Comparison of ENCODE assay signal across 20 cellular contexts in genomic region chr7:99625321-99625720, GRCh38. TPM values are rescaled to one million over a fixed set of nuclear protein-coding genes. Genes with fewer than 3 reads are reported as not detected.
DNase-seq lines count a peak whose midpoint lies in the region; ATAC-seq and TF ChIP-seq lines count a peak whose summit lies in the region.
"Had no signal": no experiment of that assay in that cellular context is flagged by ENCODE, and none has a peak within 500 bp of the region (broad histone marks: within the 10 kb centered on the region; RNA-seq: fewer than 3 reads in every experiment).

No MANE protein-coding gene starts in this region.

- H3K4me3 ChIP-seq in effector memory CD4-positive, alpha-beta T cell (ENCODE audit: insufficient read depth, low read depth, low read length, poor library complexity, severe bottlenecking) = no peak overlapping the region
- no peak overlapping the region for H3K4me3 ChIP-seq in gastrocnemius medialis
- H3K4me3 ChIP-seq: adrenal gland, hepatocyte, lower lobe of right lung had no signal

- no peaks in the 10 kb centered on the region for H3K9me3 Mint-ChIP-seq in stimulated activated naive CD8-positive, alpha-beta T cell treated with anti-CD3 and anti-CD28 coated beads, Interleukin-15, Interleukin-2, amounts not matched to agents 100 ng/mL and 50 ng/mL, for 24 hours

- H3K9me3 ChIP-seq in T-helper 17 cell (ENCODE audit: control insufficient read depth, low read length, poor library complexity, severe bottlenecking) (no peaks in the 10 kb centered on the region), gastrocnemius medialis (no peaks in the 10 kb centered on the region)
- H3K9me3 ChIP-seq in effector memory CD4-positive, alpha-beta T cell (ENCODE audit: control insufficient read depth, low read length) = no peaks in the 10 kb centered on the region
- H3K9me3 ChIP-seq: adrenal gland, Caco-2, lower lobe of right lung had no signal

- no peaks in the 10 kb centered on the region for H3K27me3 ChIP-seq in effector memory CD4-positive, alpha-beta T cell (replicated peaks; ENCODE audit: control insufficient read depth, insufficient read depth, low read length, poor library complexity, severe bottlenecking)
- H3K27me3 ChIP-seq in gastrocnemius medialis = no peaks in the 10 kb centered on the region
- H3K27me3 ChIP-seq: adrenal gland, hepatocyte had no signal

- peaks cover 20% of the 10 kb centered on the region for H3K4me1 ChIP-seq in effector memory CD4-positive, alpha-beta T cell (ENCODE audit: control insufficient read depth, insufficient read depth, low read length, poor library complexity, severe bottlenecking)
- no peaks in the 10 kb centered on the region for H3K4me1 ChIP-seq in gastrocnemius medialis
- H3K4me1 ChIP-seq: adrenal gland, Caco-2, lower lobe of right lung had no signal

- no peak for TF ChIP-seq POLR2A in gastrocnemius medialis (IDR thresholded peaks at IDR 0.05)

- H3K27me3 Mint-ChIP-seq in stimulated activated naive CD8-positive, alpha-beta T cell treated with anti-CD3 and anti-CD28 coated beads, Interleukin-15, Interleukin-2, amounts not matched to agents 100 ng/mL and 50 ng/mL, for 24 hours = no peaks in the 10 kb centered on the region
- H3K27me3 Mint-ChIP-seq in T-helper 17 cell = no peaks in the 10 kb centered on the region

- H3K27ac ChIP-seq in effector memory CD4-positive, alpha-beta T cell (ENCODE audit: insufficient read depth, low read length, poor library complexity, severe bottlenecking) = peak overlapping the region; percentile 67
- H3K27ac ChIP-seq in gastrocnemius medialis = no peak overlapping the region
- H3K27ac ChIP-seq: adrenal gland, hepatocyte, KMS-11, lower lobe of right lung, WERI-Rb-1 had no signal

- H3K4me1 Mint-ChIP-seq in stimulated activated naive CD8-positive, alpha-beta T cell treated with anti-CD3 and anti-CD28 coated beads, Interleukin-15, Interleukin-2, amounts not matched to agents 100 ng/mL and 50 ng/mL, for 24 hours (ENCODE audit: low read depth) = peaks cover 83% of the 10 kb centered on the region
- H3K4me1 Mint-ChIP-seq in T-helper 17 cell = peaks cover 40% of the 10 kb centered on the region

- H3K36me3 ChIP-seq in effector memory CD4-positive, alpha-beta T cell (ENCODE audit: control insufficient read depth, insufficient read depth, low read length) = peaks cover 69% of the 10 kb centered on the region
- peaks cover 0 to 98% of the 10 kb centered on the region in 2 donors for H3K36me3 ChIP-seq in gastrocnemius medialis

- intact Hi-C loops in gastrocnemius medialis (cut with DNase I; ENCODE audit: low total_unique reads) = no loop called here

- H3K27ac Mint-ChIP-seq in stimulated activated naive CD8-positive, alpha-beta T cell treated with anti-CD3 and anti-CD28 coated beads, Interleukin-15, Interleukin-2, amounts not matched to agents 100 ng/mL and 50 ng/mL, for 24 hours = peak overlapping the region; percentile 100
- H3K27ac Mint-ChIP-seq in T-helper 17 cell = peak overlapping the region; percentile 96

- no peak for DNase-seq in stimulated activated naive CD8-positive, alpha-beta T cell treated with anti-CD3 and anti-CD28 coated beads, Interleukin-15, Interleukin-2, amounts not matched to agents 100 U/mL and 50 U/mL, for 24 hours
- no peak for DNase-seq in T-helper 17 cell
- DNase-seq in effector memory CD4-positive, alpha-beta T cell = no peak
- DNase-seq in activated gamma-delta T cell treated with Interleukin-2 at 50 U/mL for 16 hours = no peak
- no peak for DNase-seq in gastrocnemius medialis
- DNase-seq: Caco-2; cortex of kidney; foreskin fibroblast; lower lobe of right lung; NCI-H2029; PC-3; SIG-M5; stimulated activated CD4-positive, alpha-beta T cell treated with anti-CD3 and anti-CD28 coated beads, Interleukin-4, amount 100 ng/mL, for 4 hours; WERI-Rb-1 had no signal

- in situ Hi-C loops in gastrocnemius medialis (cut with MboI; ENCODE audit: low sequenced_read_pairs in 4 of 4) = loop anchor here in 1 of 4 donors (25.0 kb wide), 1 partner anchor 212 kb away; the partner anchor contains the start of gene CYP3A43

- TF ChIP-seq CTCF in gastrocnemius medialis (IDR thresholded peaks at IDR 0.05 in 4 of 5, conservative IDR thresholded peaks at IDR 0.05 in 1 of 5) = no peak

- peak overlapping the region; percentile 96 for H3K4me3 Mint-ChIP-seq in stimulated activated naive CD8-positive, alpha-beta T cell treated with anti-CD3 and anti-CD28 coated beads, Interleukin-15, Interleukin-2, amounts not matched to agents 100 ng/mL and 50 ng/mL, for 24 hours
- H3K4me3 Mint-ChIP-seq in T-helper 17 cell = peak overlapping the region; percentile 94

- H3K36me3 Mint-ChIP-seq in stimulated activated naive CD8-positive, alpha-beta T cell treated with anti-CD3 and anti-CD28 coated beads, Interleukin-15, Interleukin-2, amounts not matched to agents 100 ng/mL and 50 ng/mL, for 24 hours (ENCODE audit: low read depth) = peaks cover 92% of the 10 kb centered on the region
- peaks cover 15% of the 10 kb centered on the region for H3K36me3 Mint-ChIP-seq in T-helper 17 cell (ENCODE audit: low read depth)

- no peak for ATAC-seq in stimulated activated naive CD8-positive, alpha-beta T cell treated with anti-CD3 and anti-CD28 coated beads, Interleukin-15, Interleukin-2, amounts not matched to agents 100 U/mL and 50 U/mL, for 24 hours
- ATAC-seq in T-helper 17 cell (no peak), GM21786 (IDR thresholded peaks at IDR 0.05; ENCODE audit: unreplicated experiment) (no peak), gastrocnemius medialis (no peak)
- ATAC-seq: PC-3 had no signal

RNA-seq across cellular contexts. Expression of gene ZSCAN25, which starts 8.6 kb away (rescaled TPM):
- 10 to 100 TPM; 29.8 to 34.4 TPM for total RNA-seq in T-helper 17 cell
- 1 to 10 TPM; 6.0 to 7.9 (median 7.2) TPM for total RNA-seq in gastrocnemius medialis

RNA-seq across cellular contexts. Expression of gene TMEM225B, which starts 27.3 kb away (rescaled TPM):
- total RNA-seq in T-helper 17 cell = 1 to 10 TPM in 1 of 2 donors, under 1 TPM in 1; 0.96 to 1.4 TPM
- total RNA-seq in gastrocnemius medialis = not detected
- total RNA-seq: PC-3 had no signal

RNA-seq across cellular contexts. Expression of gene CYP3A5, which starts 54.5 kb away (rescaled TPM):
- total RNA-seq in T-helper 17 cell = under 1 TPM in 1 of 2 donors, not detected in 1; 0.20 TPM
- 1 to 10 TPM in 2 of 4 donors, under 1 TPM in 1, not detected in 1; 0.70 to 9.2 (median 1.8) TPM for total RNA-seq in gastrocnemius medialis
- total RNA-seq: PC-3; T-helper 1 cell treated with Interleukin-12 subunit alpha and Interleukin-12 subunit beta and Interleukin-4 antibody, amounts not matched to agents 30 ng/mL and 1 ng/mL, for 36 hours had no signal
